Comparison of ENCODE assay signal across 15 cellular contexts in the genomic region with DNA sequence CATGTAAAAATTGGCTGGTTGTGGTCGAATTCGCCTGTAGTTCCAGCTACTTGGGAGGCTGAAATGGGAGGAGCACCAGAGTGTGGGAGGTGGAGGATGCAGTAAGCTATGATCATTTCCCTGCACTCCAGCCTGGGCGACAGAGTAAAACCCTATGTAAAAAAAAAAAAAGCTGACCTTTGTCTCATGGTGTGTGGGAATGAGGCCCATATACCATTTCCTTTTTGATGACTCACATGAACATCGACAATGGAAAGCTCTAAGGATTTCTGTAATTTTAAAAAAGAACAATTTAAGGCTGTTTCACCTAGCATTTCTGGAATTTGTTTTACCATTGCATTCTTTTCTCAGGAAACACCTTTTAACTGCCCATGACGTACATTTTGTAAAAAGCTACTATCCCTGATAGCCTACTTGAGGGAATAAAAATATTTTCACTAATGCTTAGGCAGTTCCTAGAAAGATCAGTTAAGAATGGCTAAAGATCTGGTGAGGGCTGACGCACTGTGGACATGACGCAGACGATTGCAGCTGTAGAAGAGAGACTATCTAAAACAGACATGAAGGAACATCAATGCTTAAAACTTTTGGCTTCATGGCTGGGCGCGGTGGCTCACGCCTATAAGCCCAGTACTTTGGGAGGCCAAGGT.
DNase-seq lines count a peak whose midpoint lies in the region; ATAC-seq and TF ChIP-seq lines count a peak whose summit lies in the region.
"Had no signal": no experiment of that assay in that cellular context is flagged by ENCODE, and none has a peak within 500 bp of the region (broad histone marks: within the 10 kb centered on the region; RNA-seq: fewer than 3 reads in every experiment).

No MANE protein-coding gene starts in this region.

- H3K36me3 Mint-ChIP-seq in HFFc6 (ENCODE audit: low read depth) = peaks cover 4% of the 10 kb centered on the region; the same call in 1 of the 2 replicates
- H3K36me3 Mint-ChIP-seq: stimulated activated memory B cell treated with anti-CD40 and anti-IgM and Interleukin-4, amounts not matched to agents 10 μg/mL and 1 μg/mL and 100 μg/mL, for 72 hours had no signal

- no peaks in the 10 kb centered on the region for H3K9me3 ChIP-seq in SJSA1 (replicated peaks)
- H3K9me3 ChIP-seq: BE2C had no signal

- ATAC-seq in HG03039 (IDR thresholded peaks at IDR 0.05; ENCODE audit: unreplicated experiment) = no peak
- ATAC-seq: stimulated activated memory B cell treated with anti-CD40 and anti-IgM and Interleukin-4, amounts not matched to agents 10 μg/mL and 1 μg/mL and 100 μg/mL, for 72 hours had no signal

- no peak overlapping the region for H3K4me3 Mint-ChIP-seq in HFFc6
- H3K4me3 Mint-ChIP-seq: stimulated activated memory B cell treated with anti-CD40 and anti-IgM and Interleukin-4, amounts not matched to agents 10 μg/mL and 1 μg/mL and 100 μg/mL, for 72 hours had no signal

- H3K4me1 ChIP-seq in SJSA1 (replicated peaks) = peaks cover 19% of the 10 kb centered on the region
- H3K4me1 ChIP-seq: BE2C had no signal

- no peak for TF ChIP-seq CTCF in HFFc6 (IDR thresholded peaks at IDR 0.05)
- no peak for TF ChIP-seq CTCF in fibroblast of the aortic adventitia (IDR thresholded peaks at IDR 0.05; ENCODE audit: insufficient read depth, low read length)
- no peak for TF ChIP-seq CTCF in retinal pigment epithelial cell (conservative IDR thresholded peaks at IDR 0.05; ENCODE audit: low read depth, low read length)

- H3K36me3 ChIP-seq in SJSA1 = no peaks in the 10 kb centered on the region
- H3K36me3 ChIP-seq: BE2C, WERI-Rb-1 had no signal

- peak overlapping the region; percentile 30 for H3K27ac Mint-ChIP-seq in HFFc6
- H3K27ac Mint-ChIP-seq: stimulated activated memory B cell treated with anti-CD40 and anti-IgM and Interleukin-4, amounts not matched to agents 10 μg/mL and 1 μg/mL and 100 μg/mL, for 72 hours had no signal

- peak overlapping the region; percentile 94 for H3K27ac ChIP-seq in SJSA1
- H3K27ac ChIP-seq: WERI-Rb-1 had no signal

- peak; percentile 3 for DNase-seq in HFFc6
- DNase-seq in SJSA1 (ENCODE audit: low read depth in 1 of 2, low spot score in 2 of 2) = peak; percentile 62 to 83
- DNase-seq in fibroblast of the aortic adventitia (ENCODE audit: low read depth) = peak; percentile 40
- peak; percentile 28 for DNase-seq in retinal pigment epithelial cell (ENCODE audit: low read depth)
- no peak for DNase-seq in activated CD8-positive, alpha-beta memory T cell treated with anti-CD3 and anti-CD28 coated beads, Interleukin-2, amount 50 U/mL, for 4 hours
- no peak for DNase-seq in SW 1271 (lab: John Stamatoyannopoulos, UW)
- DNase-seq: activated gamma-delta T cell treated with Interleukin-2 at 50 U/mL for 16 hours, BE2C, DMS79, Karpas-422, NCI-H146, NCI-H510A, WERI-Rb-1 had no signal

- H3K4me3 ChIP-seq in SJSA1 (no peak overlapping the region), fibroblast of the aortic adventitia (ENCODE audit: low read depth, low read length) (no peak overlapping the region), retinal pigment epithelial cell (ENCODE audit: low read length) (no peak overlapping the region)

- H3K9me3 Mint-ChIP-seq in HFFc6 = peaks cover 4% of the 10 kb centered on the region; the same call in 1 of the 2 replicates

- H3K27me3 Mint-ChIP-seq in HFFc6 (ENCODE audit: insufficient read depth) = no peaks in the 10 kb centered on the region; the same call in 1 of the 2 replicates
- H3K27me3 Mint-ChIP-seq: stimulated activated memory B cell treated with anti-CD40 and anti-IgM and Interleukin-4, amounts not matched to agents 10 μg/mL and 1 μg/mL and 100 μg/mL, for 72 hours had no signal

- H3K4me1 Mint-ChIP-seq in HFFc6 (ENCODE audit: low read depth) = peaks cover 39% of the 10 kb centered on the region
- H3K4me1 Mint-ChIP-seq: stimulated activated memory B cell treated with anti-CD40 and anti-IgM and Interleukin-4, amounts not matched to agents 10 μg/mL and 1 μg/mL and 100 μg/mL, for 72 hours had no signal

- H3K27me3 ChIP-seq in SJSA1 (replicated peaks) = no peaks in the 10 kb centered on the region
- H3K27me3 ChIP-seq: BE2C had no signal

Comparison
In these comparisons a context has a peak if more than half of its experiments do, and no peak if none do; other contexts are left out.
1. DNase-seq: peak in HFFc6 (single experiment), SJSA1 (2 of 2), fibroblast of the aortic adventitia (single experiment) and retinal pigment epithelial cell (single experiment); none in activated CD8-positive, alpha-beta memory T cell treated with anti-CD3 and anti-CD28 coated beads, Interleukin-2, amount 50 U/mL, for 4 hours (single experiment) and SW 1271 (0 of 2).